Comparison of ENCODE assay signal across 1 cellular context in the genomic region with DNA sequence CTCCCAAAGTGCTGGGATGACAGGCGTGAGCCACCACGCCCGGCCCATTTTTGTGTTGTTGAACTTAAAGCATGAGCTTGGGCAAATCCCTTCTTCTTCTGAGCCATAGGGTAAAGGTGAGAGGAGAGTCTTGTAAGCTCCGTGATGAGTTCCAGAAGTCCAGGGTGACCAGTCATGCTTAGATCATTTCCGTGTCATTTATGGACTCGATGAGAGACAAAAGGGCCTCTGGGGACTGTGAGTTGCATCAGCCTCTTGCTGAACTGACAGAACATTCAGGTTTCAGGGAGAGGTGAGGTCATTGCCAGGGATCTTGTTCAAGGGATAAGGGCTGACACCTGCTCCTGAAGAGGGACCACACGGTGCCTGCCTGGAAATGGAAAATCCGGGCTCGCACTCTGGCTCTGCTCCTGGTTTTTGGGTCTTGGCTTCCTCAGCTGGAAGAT.
TF ChIP-seq lines count a peak whose summit lies in the region.

No MANE protein-coding gene starts in this region.

TF ChIP-seq in HEK293, 187 proteins besides CTCF, POLR2A, EP300 and RAD21 (continued from another document and continues in another):
- TF ChIP-seq, protein P1, sequence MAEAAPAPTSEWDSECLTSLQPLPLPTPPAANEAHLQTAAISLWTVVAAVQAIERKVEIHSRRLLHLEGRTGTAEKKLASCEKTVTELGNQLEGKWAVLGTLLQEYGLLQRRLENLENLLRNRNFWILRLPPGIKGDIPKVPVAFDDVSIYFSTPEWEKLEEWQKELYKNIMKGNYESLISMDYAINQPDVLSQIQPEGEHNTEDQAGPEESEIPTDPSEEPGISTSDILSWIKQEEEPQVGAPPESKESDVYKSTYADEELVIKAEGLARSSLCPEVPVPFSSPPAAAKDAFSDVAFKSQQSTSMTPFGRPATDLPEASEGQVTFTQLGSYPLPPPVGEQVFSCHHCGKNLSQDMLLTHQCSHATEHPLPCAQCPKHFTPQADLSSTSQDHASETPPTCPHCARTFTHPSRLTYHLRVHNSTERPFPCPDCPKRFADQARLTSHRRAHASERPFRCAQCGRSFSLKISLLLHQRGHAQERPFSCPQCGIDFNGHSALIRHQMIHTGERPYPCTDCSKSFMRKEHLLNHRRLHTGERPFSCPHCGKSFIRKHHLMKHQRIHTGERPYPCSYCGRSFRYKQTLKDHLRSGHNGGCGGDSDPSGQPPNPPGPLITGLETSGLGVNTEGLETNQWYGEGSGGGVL (tag by site-specific recombination; IDR thresholded peaks at IDR 0.05) = 0 out of 2 replicates have a peak, but pooled peaks have one; percentile 47
- TF ChIP-seq ZNF48 (tag by site-specific recombination; IDR thresholded peaks at IDR 0.05) = no peak
- TF ChIP-seq BCL6B (tag by site-specific recombination; IDR thresholded peaks at IDR 0.05) = no peak
- TF ChIP-seq, protein P2, sequence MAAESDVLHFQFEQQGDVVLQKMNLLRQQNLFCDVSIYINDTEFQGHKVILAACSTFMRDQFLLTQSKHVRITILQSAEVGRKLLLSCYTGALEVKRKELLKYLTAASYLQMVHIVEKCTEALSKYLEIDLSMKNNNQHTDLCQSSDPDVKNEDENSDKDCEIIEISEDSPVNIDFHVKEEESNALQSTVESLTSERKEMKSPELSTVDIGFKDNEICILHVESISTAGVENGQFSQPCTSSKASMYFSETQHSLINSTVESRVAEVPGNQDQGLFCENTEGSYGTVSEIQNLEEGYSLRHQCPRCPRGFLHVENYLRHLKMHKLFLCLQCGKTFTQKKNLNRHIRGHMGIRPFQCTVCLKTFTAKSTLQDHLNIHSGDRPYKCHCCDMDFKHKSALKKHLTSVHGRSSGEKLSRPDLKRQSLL (tag by site-specific recombination; IDR thresholded peaks at IDR 0.05) = no peak
- TF ChIP-seq, protein P3, sequence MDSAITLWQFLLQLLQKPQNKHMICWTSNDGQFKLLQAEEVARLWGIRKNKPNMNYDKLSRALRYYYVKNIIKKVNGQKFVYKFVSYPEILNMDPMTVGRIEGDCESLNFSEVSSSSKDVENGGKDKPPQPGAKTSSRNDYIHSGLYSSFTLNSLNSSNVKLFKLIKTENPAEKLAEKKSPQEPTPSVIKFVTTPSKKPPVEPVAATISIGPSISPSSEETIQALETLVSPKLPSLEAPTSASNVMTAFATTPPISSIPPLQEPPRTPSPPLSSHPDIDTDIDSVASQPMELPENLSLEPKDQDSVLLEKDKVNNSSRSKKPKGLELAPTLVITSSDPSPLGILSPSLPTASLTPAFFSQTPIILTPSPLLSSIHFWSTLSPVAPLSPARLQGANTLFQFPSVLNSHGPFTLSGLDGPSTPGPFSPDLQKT (IDR thresholded peaks at IDR 0.05; ENCODE audit: borderline replicate concordance, low read depth, low read length) = no peak
- TF ChIP-seq SCRT2 (tag by site-specific recombination; IDR thresholded peaks at IDR 0.05) = peak; percentile 55; the same call in 1 of the 2 replicates
- TF ChIP-seq ZNF211 (tag by site-specific recombination; IDR thresholded peaks at IDR 0.05; ENCODE audit: low read depth) = no peak
- TF ChIP-seq ZNF19 (tag by site-specific recombination; IDR thresholded peaks at IDR 0.05; ENCODE audit: low read depth) = no peak
- TF ChIP-seq, protein P4, sequence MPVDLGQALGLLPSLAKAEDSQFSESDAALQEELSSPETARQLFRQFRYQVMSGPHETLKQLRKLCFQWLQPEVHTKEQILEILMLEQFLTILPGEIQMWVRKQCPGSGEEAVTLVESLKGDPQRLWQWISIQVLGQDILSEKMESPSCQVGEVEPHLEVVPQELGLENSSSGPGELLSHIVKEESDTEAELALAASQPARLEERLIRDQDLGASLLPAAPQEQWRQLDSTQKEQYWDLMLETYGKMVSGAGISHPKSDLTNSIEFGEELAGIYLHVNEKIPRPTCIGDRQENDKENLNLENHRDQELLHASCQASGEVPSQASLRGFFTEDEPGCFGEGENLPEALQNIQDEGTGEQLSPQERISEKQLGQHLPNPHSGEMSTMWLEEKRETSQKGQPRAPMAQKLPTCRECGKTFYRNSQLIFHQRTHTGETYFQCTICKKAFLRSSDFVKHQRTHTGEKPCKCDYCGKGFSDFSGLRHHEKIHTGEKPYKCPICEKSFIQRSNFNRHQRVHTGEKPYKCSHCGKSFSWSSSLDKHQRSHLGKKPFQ (tag by site-specific recombination; IDR thresholded peaks at IDR 0.05) = no peak
- peak; percentile 74 for TF ChIP-seq KLF10 (tag by site-specific recombination; IDR thresholded peaks at IDR 0.05)
- TF ChIP-seq ZNF488 (tag by site-specific recombination; IDR thresholded peaks at IDR 0.05) = no peak
- TF ChIP-seq ZNF660 (tag by site-specific recombination; IDR thresholded peaks at IDR 0.05) = peak; percentile 79
- TF ChIP-seq ZNF639 (tag by site-specific recombination; IDR thresholded peaks at IDR 0.05) = peak; percentile 99
- TF ChIP-seq ZNF514 (tag by site-specific recombination; IDR thresholded peaks at IDR 0.05) = no peak
- TF ChIP-seq ZNF433 (tag by site-specific recombination; IDR thresholded peaks at IDR 0.05; ENCODE audit: low read depth) = no peak
- peak; percentile 63; the same call in 1 of the 2 replicates for TF ChIP-seq ZNF76 (tag by site-specific recombination; IDR thresholded peaks at IDR 0.05; ENCODE audit: borderline replicate concordance, low read depth)
- peak; percentile 92 for TF ChIP-seq OSR2 (tag by site-specific recombination; IDR thresholded peaks at IDR 0.05)
- TF ChIP-seq HOXA7 (CRISPR knock-in tag; IDR thresholded peaks at IDR 0.05; ENCODE audit: borderline replicate concordance) = no peak
- no peak for TF ChIP-seq ZNF664 (tag by site-specific recombination; IDR thresholded peaks at IDR 0.05)
- TF ChIP-seq ZNF596 (tag by site-specific recombination; IDR thresholded peaks at IDR 0.05) = no peak
- TF ChIP-seq, protein P5, sequence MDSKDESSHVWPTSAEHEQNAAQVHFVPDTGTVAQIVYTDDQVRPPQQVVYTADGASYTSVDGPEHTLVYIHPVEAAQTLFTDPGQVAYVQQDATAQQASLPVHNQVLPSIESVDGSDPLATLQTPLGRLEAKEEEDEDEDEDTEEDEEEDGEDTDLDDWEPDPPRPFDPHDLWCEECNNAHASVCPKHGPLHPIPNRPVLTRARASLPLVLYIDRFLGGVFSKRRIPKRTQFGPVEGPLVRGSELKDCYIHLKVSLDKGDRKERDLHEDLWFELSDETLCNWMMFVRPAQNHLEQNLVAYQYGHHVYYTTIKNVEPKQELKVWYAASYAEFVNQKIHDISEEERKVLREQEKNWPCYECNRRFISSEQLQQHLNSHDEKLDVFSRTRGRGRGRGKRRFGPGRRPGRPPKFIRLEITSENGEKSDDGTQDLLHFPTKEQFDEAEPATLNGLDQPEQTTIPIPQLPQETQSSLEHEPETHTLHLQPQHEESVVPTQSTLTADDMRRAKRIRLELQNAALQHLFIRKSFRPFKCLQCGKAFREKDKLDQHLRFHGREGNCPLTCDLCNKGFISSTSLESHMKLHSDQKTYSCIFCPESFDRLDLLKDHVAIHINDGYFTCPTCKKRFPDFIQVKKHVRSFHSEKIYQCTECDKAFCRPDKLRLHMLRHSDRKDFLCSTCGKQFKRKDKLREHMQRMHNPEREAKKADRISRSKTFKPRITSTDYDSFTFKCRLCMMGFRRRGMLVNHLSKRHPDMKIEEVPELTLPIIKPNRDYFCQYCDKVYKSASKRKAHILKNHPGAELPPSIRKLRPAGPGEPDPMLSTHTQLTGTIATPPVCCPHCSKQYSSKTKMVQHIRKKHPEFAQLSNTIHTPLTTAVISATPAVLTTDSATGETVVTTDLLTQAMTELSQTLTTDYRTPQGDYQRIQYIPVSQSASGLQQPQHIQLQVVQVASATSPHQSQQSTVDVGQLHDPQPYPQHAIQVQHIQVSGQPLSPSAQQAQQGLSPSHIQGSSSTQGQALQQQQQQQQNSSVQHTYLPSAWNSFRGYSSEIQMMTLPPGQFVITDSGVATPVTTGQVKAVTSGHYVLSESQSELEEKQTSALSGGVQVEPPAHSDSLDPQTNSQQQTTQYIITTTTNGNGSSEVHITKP (tag by site-specific recombination; IDR thresholded peaks at IDR 0.05) = peak; percentile 74
- no peak for TF ChIP-seq HOXD13 (CRISPR knock-in tag; IDR thresholded peaks at IDR 0.05; ENCODE audit: borderline replicate concordance)
- TF ChIP-seq, protein P6, sequence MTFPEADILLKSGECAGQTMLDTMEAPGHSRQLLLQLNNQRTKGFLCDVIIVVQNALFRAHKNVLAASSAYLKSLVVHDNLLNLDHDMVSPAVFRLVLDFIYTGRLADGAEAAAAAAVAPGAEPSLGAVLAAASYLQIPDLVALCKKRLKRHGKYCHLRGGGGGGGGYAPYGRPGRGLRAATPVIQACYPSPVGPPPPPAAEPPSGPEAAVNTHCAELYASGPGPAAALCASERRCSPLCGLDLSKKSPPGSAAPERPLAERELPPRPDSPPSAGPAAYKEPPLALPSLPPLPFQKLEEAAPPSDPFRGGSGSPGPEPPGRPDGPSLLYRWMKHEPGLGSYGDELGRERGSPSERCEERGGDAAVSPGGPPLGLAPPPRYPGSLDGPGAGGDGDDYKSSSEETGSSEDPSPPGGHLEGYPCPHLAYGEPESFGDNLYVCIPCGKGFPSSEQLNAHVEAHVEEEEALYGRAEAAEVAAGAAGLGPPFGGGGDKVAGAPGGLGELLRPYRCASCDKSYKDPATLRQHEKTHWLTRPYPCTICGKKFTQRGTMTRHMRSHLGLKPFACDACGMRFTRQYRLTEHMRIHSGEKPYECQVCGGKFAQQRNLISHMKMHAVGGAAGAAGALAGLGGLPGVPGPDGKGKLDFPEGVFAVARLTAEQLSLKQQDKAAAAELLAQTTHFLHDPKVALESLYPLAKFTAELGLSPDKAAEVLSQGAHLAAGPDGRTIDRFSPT (tag by site-specific recombination; IDR thresholded peaks at IDR 0.05) = peak; percentile 92
- no peak for TF ChIP-seq ZNF768 (tag by site-specific recombination; IDR thresholded peaks at IDR 0.05)
- no peak for TF ChIP-seq KLF9 (tag by site-specific recombination; IDR thresholded peaks at IDR 0.05; ENCODE audit: low read depth)
- TF ChIP-seq ZNF624 (tag by site-specific recombination; IDR thresholded peaks at IDR 0.05) = no peak
- TF ChIP-seq ZNF785 (tag by site-specific recombination; IDR thresholded peaks at IDR 0.05) = no peak
- peak; percentile 78; the same call in 1 of the 2 replicates for TF ChIP-seq ZNF558 (tag by site-specific recombination; IDR thresholded peaks at IDR 0.05)
- TF ChIP-seq ZNF416 (tag by site-specific recombination; IDR thresholded peaks at IDR 0.05) = no peak
- TF ChIP-seq, protein P7, sequence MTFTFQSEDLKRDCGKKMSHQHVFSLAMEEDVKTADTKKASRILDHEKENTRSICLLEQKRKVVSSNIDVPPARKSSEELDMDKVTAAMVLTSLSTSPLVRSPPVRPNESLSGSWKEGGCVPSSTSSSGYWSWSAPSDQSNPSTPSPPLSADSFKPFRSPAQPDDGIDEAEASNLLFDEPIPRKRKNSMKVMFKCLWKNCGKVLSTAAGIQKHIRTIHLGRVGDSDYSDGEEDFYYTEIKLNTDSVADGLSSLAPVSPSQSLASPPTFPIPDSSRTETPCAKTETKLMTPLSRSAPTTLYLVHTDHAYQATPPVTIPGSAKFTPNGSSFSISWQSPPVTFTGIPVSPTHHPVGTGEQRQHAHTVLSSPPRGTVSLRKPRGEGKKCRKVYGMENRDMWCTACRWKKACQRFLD (tag by site-specific recombination; IDR thresholded peaks at IDR 0.05) = no peak
- TF ChIP-seq ZNF600 (tag by site-specific recombination; IDR thresholded peaks at IDR 0.05) = peak; percentile 89
- no peak for TF ChIP-seq ZNF654 (tag by site-specific recombination; IDR thresholded peaks at IDR 0.05; ENCODE audit: low read depth)
- no peak for TF ChIP-seq ZNF529 (tag by site-specific recombination; IDR thresholded peaks at IDR 0.05; ENCODE audit: insufficient replicate concordance)
- TF ChIP-seq GLI4 (tag by site-specific recombination; IDR thresholded peaks at IDR 0.05) = no peak
- peak; percentile 95 for TF ChIP-seq BCL11A (tag by site-specific recombination; IDR thresholded peaks at IDR 0.05; ENCODE audit: low read depth)
- TF ChIP-seq ZNF174 (tag by site-specific recombination; IDR thresholded peaks at IDR 0.05) = no peak
- no peak for TF ChIP-seq ZFP3 (tag by site-specific recombination; IDR thresholded peaks at IDR 0.05; ENCODE audit: low read depth)
- TF ChIP-seq, protein P8, sequence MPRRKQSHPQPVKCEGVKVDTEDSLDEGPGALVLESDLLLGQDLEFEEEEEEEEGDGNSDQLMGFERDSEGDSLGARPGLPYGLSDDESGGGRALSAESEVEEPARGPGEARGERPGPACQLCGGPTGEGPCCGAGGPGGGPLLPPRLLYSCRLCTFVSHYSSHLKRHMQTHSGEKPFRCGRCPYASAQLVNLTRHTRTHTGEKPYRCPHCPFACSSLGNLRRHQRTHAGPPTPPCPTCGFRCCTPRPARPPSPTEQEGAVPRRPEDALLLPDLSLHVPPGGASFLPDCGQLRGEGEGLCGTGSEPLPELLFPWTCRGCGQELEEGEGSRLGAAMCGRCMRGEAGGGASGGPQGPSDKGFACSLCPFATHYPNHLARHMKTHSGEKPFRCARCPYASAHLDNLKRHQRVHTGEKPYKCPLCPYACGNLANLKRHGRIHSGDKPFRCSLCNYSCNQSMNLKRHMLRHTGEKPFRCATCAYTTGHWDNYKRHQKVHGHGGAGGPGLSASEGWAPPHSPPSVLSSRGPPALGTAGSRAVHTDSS (tag by site-specific recombination; IDR thresholded peaks at IDR 0.05) = peak; percentile 37
- no peak for TF ChIP-seq ZNF223 (tag by site-specific recombination; IDR thresholded peaks at IDR 0.05)
- TF ChIP-seq ZNF843 (tag by site-specific recombination; IDR thresholded peaks at IDR 0.05) = peak; percentile 82
- TF ChIP-seq ZNF266 (tag by site-specific recombination; IDR thresholded peaks at IDR 0.05; ENCODE audit: low read depth) = no peak
- TF ChIP-seq ZFHX2 (tag by site-specific recombination; conservative IDR thresholded peaks at IDR 0.05) = no peak
- peak; percentile 68 for TF ChIP-seq KLF1 (tag by site-specific recombination; IDR thresholded peaks at IDR 0.05)
